9 cellular contexts compared by ENCODE assay signal in genomic region chr4:34720563-34720962, GRCh38.
DNase-seq lines count a peak whose midpoint lies in the region; ATAC-seq and TF ChIP-seq lines count a peak whose summit lies in the region.
"Had no signal": no experiment of that assay in that cellular context is flagged by ENCODE, and none has a peak within 500 bp of the region (broad histone marks: within the 10 kb centered on the region; RNA-seq: fewer than 3 reads in every experiment).

No MANE protein-coding gene starts in this region.

- no peaks in the 10 kb centered on the region for H3K4me1 ChIP-seq in breast epithelium

- BruUV-seq in MCF 10A (replicated peaks; lab: Mats Ljungman, UMichigan): no TSS peak

- H3K9me3 Mint-ChIP-seq in MCF 10A (ENCODE audit: unreplicated experiment): peaks cover 5% of the 10 kb centered on the region
- H3K9me3 Mint-ChIP-seq in natural killer cell: peaks cover 9% of the 10 kb centered on the region in 2 donors
- H3K9me3 Mint-ChIP-seq: activated naive CD8-positive, alpha-beta T cell treated with anti-CD3 and anti-CD28 coated beads, Interleukin-2, amount 10 ng/mL, durations not matched to agents 7 days and 5 days had no signal

- DNase-seq in MCF 10A (ENCODE audit: unreplicated experiment) (peak; percentile 64), breast epithelium (ENCODE audit: low spot score in 2 of 2) (no peak), NCI-H345 (lab: John Stamatoyannopoulos, UW) (peak; percentile 22), dedifferentiated amniotic fluid mesenchymal stem cell (ENCODE audit: extremely low spot score) (peak; percentile 57), putamen (ENCODE audit: low spot score) (peak; percentile 31), natural killer cell (no peak)
- DNase-seq: activated naive CD8-positive, alpha-beta T cell treated with anti-CD3 and anti-CD28 coated beads, Interleukin-2, amount 10 ng/mL, durations not matched to agents 7 days and 5 days had no signal

- POLR2A ChIA-PET in MCF 10A (lab: Yijun Ruan, JAX): interaction anchor here (1.0 to 1.1 kb wide), 3 partner anchors 105 to 999 kb away, joined by 3 to 4 read pairs (median 3); no protein-coding TSS in a partner anchor

- CTCF ChIA-PET in MCF 10A (lab: Yijun Ruan, JAX): interaction anchor here (0.6 to 1.9 kb wide), 7 partner anchors 13 to 1072 kb away, joined by 3 to 23 read pairs (median 5); no protein-coding TSS in a partner anchor

- H3K27ac Mint-ChIP-seq in MCF 10A (ENCODE audit: low read depth, unreplicated experiment): no peak overlapping the region
- H3K27ac Mint-ChIP-seq in natural killer cell: no peak overlapping the region
- H3K27ac Mint-ChIP-seq: activated naive CD8-positive, alpha-beta T cell treated with anti-CD3 and anti-CD28 coated beads, Interleukin-2, amount 10 ng/mL, durations not matched to agents 7 days and 5 days had no signal

- no peak for TF ChIP-seq POLR2A in breast epithelium (IDR thresholded peaks at IDR 0.05)

- H3K27me3 Mint-ChIP-seq in MCF 10A (ENCODE audit: insufficient read depth, unreplicated experiment): no peaks in the 10 kb centered on the region
- H3K27me3 Mint-ChIP-seq in natural killer cell (ENCODE audit: low read depth in 2 of 2): no peaks in the 10 kb centered on the region
- H3K27me3 Mint-ChIP-seq: activated naive CD8-positive, alpha-beta T cell treated with anti-CD3 and anti-CD28 coated beads, Interleukin-2, amount 10 ng/mL, durations not matched to agents 7 days and 5 days had no signal

- no peak for ATAC-seq in GM21786 (IDR thresholded peaks at IDR 0.05; ENCODE audit: unreplicated experiment)
- ATAC-seq in GM19397 (IDR thresholded peaks at IDR 0.05; ENCODE audit: unreplicated experiment): no peak
- ATAC-seq in natural killer cell: no peak

- H3K4me3 Mint-ChIP-seq in MCF 10A (ENCODE audit: unreplicated experiment): no peak overlapping the region
- H3K4me3 Mint-ChIP-seq in natural killer cell: no peak overlapping the region
- H3K4me3 Mint-ChIP-seq: activated naive CD8-positive, alpha-beta T cell treated with anti-CD3 and anti-CD28 coated beads, Interleukin-2, amount 10 ng/mL, durations not matched to agents 7 days and 5 days had no signal

- no peaks in the 10 kb centered on the region for H3K27me3 ChIP-seq in breast epithelium

- H3K27ac ChIP-seq in breast epithelium: no peak overlapping the region

- intact Hi-C loops in MCF 10A (cut with micrococcal nuclease): loop anchor here (1.0 to 10.0 kb wide), 3 partner anchors 1006 to 1212 kb away; no protein-coding TSS in a partner anchor
- intact Hi-C loops in breast epithelium (cut with DNase I; ENCODE audit: low total_unique reads): loop anchor here (5.0 kb wide), 1 partner anchor 528 kb away; no protein-coding TSS in a partner anchor
- intact Hi-C loops in natural killer cell (cut with micrococcal nuclease): no loop called here

- H3K36me3 ChIP-seq in breast epithelium: no peaks in the 10 kb centered on the region

- no peak overlapping the region for H3K4me3 ChIP-seq in breast epithelium

- H3K9me3 ChIP-seq in breast epithelium: no peaks in the 10 kb centered on the region

- peaks cover 6% of the 10 kb centered on the region for H3K4me1 Mint-ChIP-seq in MCF 10A (ENCODE audit: insufficient read depth, unreplicated experiment)
- H3K4me1 Mint-ChIP-seq in natural killer cell: no peaks in the 10 kb centered on the region
- H3K4me1 Mint-ChIP-seq: activated naive CD8-positive, alpha-beta T cell treated with anti-CD3 and anti-CD28 coated beads, Interleukin-2, amount 10 ng/mL, durations not matched to agents 7 days and 5 days had no signal

- TF ChIP-seq CTCF in MCF 10A (IDR thresholded peaks at IDR 0.05; ENCODE audit: unreplicated experiment) (peak; percentile 66), breast epithelium (IDR thresholded peaks at IDR 0.05) (peak in 1 of 3 donors; percentile 42), natural killer cell (IDR thresholded peaks at IDR 0.05) (no peak)

- no peaks in the 10 kb centered on the region for H3K36me3 Mint-ChIP-seq in MCF 10A (ENCODE audit: insufficient read depth, unreplicated experiment)
- H3K36me3 Mint-ChIP-seq in natural killer cell: no peaks in the 10 kb centered on the region
- H3K36me3 Mint-ChIP-seq: activated naive CD8-positive, alpha-beta T cell treated with anti-CD3 and anti-CD28 coated beads, Interleukin-2, amount 10 ng/mL, durations not matched to agents 7 days and 5 days had no signal

Comparison
In these comparisons a context has a peak if more than half of its experiments do, and no peak if none do; other contexts are left out.
1. DNase-seq: peak in MCF 10A (single experiment), NCI-H345 (single experiment), dedifferentiated amniotic fluid mesenchymal stem cell (single experiment) and putamen (single experiment); none in breast epithelium (0 of 2) and natural killer cell (single experiment).